In the genomic region with DNA sequence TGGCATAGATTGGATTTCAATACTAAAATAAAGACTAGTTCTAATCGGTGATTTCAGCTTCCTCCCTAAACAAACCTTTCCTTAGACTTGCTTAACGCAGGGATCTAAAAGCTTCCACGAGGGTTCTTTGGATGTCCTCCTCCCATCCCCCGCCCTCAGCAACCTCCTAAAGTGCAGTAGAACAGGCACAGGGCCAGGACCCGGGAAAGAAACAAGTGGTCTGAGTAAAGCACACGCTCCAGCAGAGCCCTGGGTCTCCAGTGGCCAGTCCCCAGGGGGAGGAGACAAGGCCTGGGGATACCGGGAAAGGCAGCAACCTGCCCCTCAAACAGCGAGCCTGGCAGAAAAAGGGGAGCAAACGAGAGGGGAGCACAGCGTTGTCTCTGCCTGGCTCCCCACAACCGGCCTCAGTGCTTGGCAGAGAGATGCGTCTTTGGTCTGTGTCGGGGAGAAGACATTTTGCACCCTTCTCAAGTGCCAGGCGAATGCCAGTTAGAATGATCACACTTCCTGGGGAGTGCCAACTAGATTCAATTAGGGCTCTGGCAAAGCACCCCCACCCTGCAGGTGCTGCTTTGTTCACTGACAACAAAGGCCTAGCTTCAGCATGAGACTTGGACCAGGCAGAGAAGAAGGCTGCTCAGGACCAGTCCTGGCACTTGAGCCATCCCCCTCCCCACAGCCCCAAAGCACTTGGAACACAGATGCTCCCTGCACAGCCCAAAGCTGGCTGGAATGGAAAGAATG, we compare ENCODE assay signal across 19 cellular contexts. TPM values are rescaled to one million over a fixed set of nuclear protein-coding genes. Genes with fewer than 3 reads are reported as not detected.
A peak's percentile ranks its signal among the peaks of the same experiment; 100 is the strongest.
DNase-seq lines count a peak whose midpoint lies in the region; ATAC-seq and TF ChIP-seq lines count a peak whose summit lies in the region.
"Had no signal": no experiment of that assay in that cellular context is flagged by ENCODE, and none has a peak within 500 bp of the region (broad histone marks: within the 10 kb centered on the region; RNA-seq: fewer than 3 reads in every experiment).

No MANE protein-coding gene starts in this region.

- peaks cover 0 to 8% of the 10 kb centered on the region in 2 donors for H3K9me3 ChIP-seq in right atrium auricular region
- peaks cover 9% of the 10 kb centered on the region for H3K9me3 ChIP-seq in endodermal cell (ENCODE audit: control insufficient read depth, low read length)

- DNase-seq in cardiac septum (ENCODE audit: low spot score) (peak; percentile 71), right atrium auricular region (ENCODE audit: low spot score) (no peak), endodermal cell (peak; percentile 49), pons (ENCODE audit: low spot score) (peak; percentile 67)
- DNase-seq in activated T-cell treated with anti-CD3 and anti-CD28 coated beads, Interleukin-2, amount 50 U/mL, for 72 hours = no peak
- DNase-seq in activated CD4-positive, CD25-positive, alpha-beta regulatory T cell (lab: John Stamatoyannopoulos, UW) = no peak
- DNase-seq in activated CD4-positive, alpha-beta T cell treated with anti-CD3 and anti-CD28 coated beads for 36 hours = no peak
- DNase-seq: activated CD4-positive, CD25-positive, alpha-beta regulatory T cell treated with anti-CD3 and anti-CD28 coated beads, Interleukin-2, amount 50 U/mL, for 72 hours; activated CD8-positive, alpha-beta memory T cell treated with anti-CD3 and anti-CD28 coated beads, Interleukin-2, amount 50 U/mL, for 4 hours; CD8-positive, alpha-beta T cell; IMR-90; left ventricle myocardium inferior; naive thymus-derived CD4-positive, alpha-beta T cell; NCI-H446 treated with DMSO at 0.1 percent for 48 hours had no signal

- H3K27me3 Mint-ChIP-seq in endodermal cell (ENCODE audit: insufficient read depth) = peaks cover 12% of the 10 kb centered on the region
- peaks cover 9% of the 10 kb centered on the region for H3K27me3 Mint-ChIP-seq in activated T-cell treated with anti-CD3 and anti-CD28 coated beads, Interleukin-2, amount 50 U/mL, for 72 hours (ENCODE audit: low read depth)
- H3K27me3 Mint-ChIP-seq in activated CD4-positive, alpha-beta T cell treated with anti-CD3 and anti-CD28 coated beads for 36 hours = peaks cover 2% of the 10 kb centered on the region

- H3K9ac ChIP-seq in endodermal cell (ENCODE audit: extremely low read depth, low read length, poor library complexity, severe bottlenecking) = no peak overlapping the region

- WGBS in endodermal cell (ENCODE audit: insufficient coverage in 1 of 2, insufficient read length in 1 of 2), 2 experiments = 68 to 73% methylated on average over 9 to 14 of the region's 14 CpGs

- intact Hi-C loops in cardiac septum (cut with DNase I) = no loop called here
- intact Hi-C loops in activated CD4-positive, alpha-beta T cell treated with anti-CD3 and anti-CD28 coated beads for 36 hours (cut with DNase I, micrococcal nuclease) = no loop called here

- TF ChIP-seq CTCF in right atrium auricular region (IDR thresholded peaks at IDR 0.05) = no peak
- TF ChIP-seq CTCF in endodermal cell (conservative IDR thresholded peaks at IDR 0.05) = no peak

- H3K27ac ChIP-seq in right atrium auricular region (no peak overlapping the region), endodermal cell (ENCODE audit: low read depth, low read length) (no peak overlapping the region)
- H3K27ac ChIP-seq: left ventricle myocardium inferior, thoracic aorta had no signal

- POLR2A ChIA-PET in activated CD4-positive, alpha-beta T cell treated with anti-CD3 and anti-CD28 coated beads for 36 hours (lab: Charles Lee) = no interaction called here

- H3K36me3 ChIP-seq in right atrium auricular region (no peaks in the 10 kb centered on the region), endodermal cell (ENCODE audit: control insufficient read depth, insufficient read depth, low read length) (no peaks in the 10 kb centered on the region)
- H3K36me3 ChIP-seq: left ventricle myocardium inferior, thoracic aorta had no signal

- no peak for ATAC-seq in GM21367 (IDR thresholded peaks at IDR 0.05; ENCODE audit: unreplicated experiment)
- no peak for ATAC-seq in activated T-cell treated with anti-CD3 and anti-CD28 coated beads, Interleukin-2, amount 50 U/mL, for 72 hours (replicated peaks in 1 of 2)
- no peak for ATAC-seq in activated CD4-positive, alpha-beta T cell treated with anti-CD3 and anti-CD28 coated beads for 36 hours
- ATAC-seq: CD8-positive, alpha-beta T cell; naive thymus-derived CD4-positive, alpha-beta T cell had no signal

- peaks cover 4% of the 10 kb centered on the region for H3K36me3 Mint-ChIP-seq in endodermal cell (ENCODE audit: low read depth)
- peaks cover 0 to 2% of the 10 kb centered on the region in 2 donors for H3K36me3 Mint-ChIP-seq in activated T-cell treated with anti-CD3 and anti-CD28 coated beads, Interleukin-2, amount 50 U/mL, for 72 hours (ENCODE audit: insufficient read depth in 2 of 2)
- peaks cover 2% of the 10 kb centered on the region for H3K36me3 Mint-ChIP-seq in activated CD4-positive, alpha-beta T cell treated with anti-CD3 and anti-CD28 coated beads for 36 hours (ENCODE audit: low read depth)
- H3K36me3 Mint-ChIP-seq: activated naive CD4-positive, alpha-beta T cell treated with anti-CD3 and anti-CD28 coated beads, Interleukin-2, amount 50 U/mL, for 24 hours had no signal

- CTCF ChIA-PET in activated CD4-positive, alpha-beta T cell treated with anti-CD3 and anti-CD28 coated beads for 36 hours (lab: Charles Lee) = no interaction called here

- H3K27me3 ChIP-seq in right atrium auricular region = no peaks in the 10 kb centered on the region
- H3K27me3 ChIP-seq in endodermal cell (ENCODE audit: control insufficient read depth, insufficient read depth, low read length, poor library complexity, severe bottlenecking) = no peaks in the 10 kb centered on the region

- H3K27ac Mint-ChIP-seq in endodermal cell = no peak overlapping the region
- no peak overlapping the region for H3K27ac Mint-ChIP-seq in activated T-cell treated with anti-CD3 and anti-CD28 coated beads, Interleukin-2, amount 50 U/mL, for 72 hours
- no peak overlapping the region for H3K27ac Mint-ChIP-seq in activated CD4-positive, alpha-beta T cell treated with anti-CD3 and anti-CD28 coated beads for 36 hours
- H3K27ac Mint-ChIP-seq: activated naive CD4-positive, alpha-beta T cell treated with anti-CD3 and anti-CD28 coated beads, Interleukin-2, amount 50 U/mL, for 24 hours; CD8-positive, alpha-beta T cell; naive thymus-derived CD4-positive, alpha-beta T cell had no signal

- H3K4me1 ChIP-seq in right atrium auricular region (no peaks in the 10 kb centered on the region), endodermal cell (ENCODE audit: control insufficient read depth, insufficient read depth, low read length) (no peaks in the 10 kb centered on the region)
- H3K4me1 ChIP-seq: left ventricle myocardium inferior had no signal

- no peak overlapping the region for H3K4me3 ChIP-seq in right atrium auricular region
- H3K4me3 ChIP-seq in endodermal cell (ENCODE audit: low read length) = no peak overlapping the region
- H3K4me3 ChIP-seq: left ventricle myocardium inferior, thoracic aorta had no signal

- H3K4me1 Mint-ChIP-seq in endodermal cell = peaks cover 2% of the 10 kb centered on the region
- no peaks in the 10 kb centered on the region for H3K4me1 Mint-ChIP-seq in activated T-cell treated with anti-CD3 and anti-CD28 coated beads, Interleukin-2, amount 50 U/mL, for 72 hours (ENCODE audit: low read depth)
- H3K4me1 Mint-ChIP-seq in activated CD4-positive, alpha-beta T cell treated with anti-CD3 and anti-CD28 coated beads for 36 hours = no peaks in the 10 kb centered on the region
- H3K4me1 Mint-ChIP-seq: activated naive CD4-positive, alpha-beta T cell treated with anti-CD3 and anti-CD28 coated beads, Interleukin-2, amount 50 U/mL, for 24 hours had no signal

- H3K4me3 Mint-ChIP-seq in endodermal cell = no peak overlapping the region
- no peak overlapping the region for H3K4me3 Mint-ChIP-seq in activated T-cell treated with anti-CD3 and anti-CD28 coated beads, Interleukin-2, amount 50 U/mL, for 72 hours
- no peak overlapping the region for H3K4me3 Mint-ChIP-seq in activated CD4-positive, alpha-beta T cell treated with anti-CD3 and anti-CD28 coated beads for 36 hours
- H3K4me3 Mint-ChIP-seq: activated naive CD4-positive, alpha-beta T cell treated with anti-CD3 and anti-CD28 coated beads, Interleukin-2, amount 50 U/mL, for 24 hours; CD8-positive, alpha-beta T cell; naive thymus-derived CD4-positive, alpha-beta T cell had no signal

- peaks cover 25% of the 10 kb centered on the region for H3K9me3 Mint-ChIP-seq in endodermal cell
- peaks cover 1 to 3% of the 10 kb centered on the region in 2 donors for H3K9me3 Mint-ChIP-seq in activated T-cell treated with anti-CD3 and anti-CD28 coated beads, Interleukin-2, amount 50 U/mL, for 72 hours
- peaks cover 10% of the 10 kb centered on the region for H3K9me3 Mint-ChIP-seq in activated CD4-positive, alpha-beta T cell treated with anti-CD3 and anti-CD28 coated beads for 36 hours (ENCODE audit: low read depth)
- H3K9me3 Mint-ChIP-seq: activated naive CD4-positive, alpha-beta T cell treated with anti-CD3 and anti-CD28 coated beads, Interleukin-2, amount 50 U/mL, for 24 hours had no signal

RNA-seq across cellular contexts. Expression of gene SLC6A12, which starts 17.1 kb away (rescaled TPM):
- total RNA-seq in cardiac septum (2.7 TPM), right atrium auricular region (1 to 10 TPM in 1 of 2 donors, not detected in 1; 1.1 TPM), endodermal cell (1 to 10 TPM in 1 of 2 donors, under 1 TPM in 1; 0.58 to 1.3 TPM)
- 0.43 TPM for polyA plus RNA-seq in endodermal cell (2013, experiment 1 of 2)
- polyA plus RNA-seq in endodermal cell (2013, experiment 2 of 2) = not detected
- total RNA-seq in activated T-cell treated with anti-CD3 and anti-CD28 coated beads, Interleukin-2, amount 50 U/mL, for 72 hours = 1 to 10 TPM in 1 of 2 donors, under 1 TPM in 1; 0.70 to 1.3 TPM
- total RNA-seq in activated CD4-positive, alpha-beta T cell treated with anti-CD3 and anti-CD28 coated beads for 36 hours = under 1 TPM; 0.35 to 0.37 TPM
- total RNA-seq: bronchial epithelial cell; CD8-positive, alpha-beta T cell; IMR-90; T-helper 2 cell treated with Interferon-gamma antibody and Interleukin-4, amounts not matched to agents 100 ng/mL and 5 ng/mL, for 36 hours had no signal
- polyA plus RNA-seq: IMR-90; naive thymus-derived CD4-positive, alpha-beta T cell had no signal

RNA-seq across cellular contexts. Expression of gene SLC6A13, which starts 31.5 kb away (rescaled TPM):
- total RNA-seq in cardiac septum (6.1 TPM), right atrium auricular region (1 to 10 TPM; 2.1 to 2.3 TPM), endodermal cell (1 to 10 TPM; 1.1 to 2.4 TPM)
- not detected for polyA plus RNA-seq in endodermal cell (2013, experiment 1 of 2)
- polyA plus RNA-seq in endodermal cell (2013, experiment 2 of 2) = not detected
- 1 to 10 TPM; 2.6 to 3.3 TPM for total RNA-seq in activated T-cell treated with anti-CD3 and anti-CD28 coated beads, Interleukin-2, amount 50 U/mL, for 72 hours
- total RNA-seq in activated CD4-positive, alpha-beta T cell treated with anti-CD3 and anti-CD28 coated beads for 36 hours = under 1 TPM; 0.16 to 0.30 TPM
- total RNA-seq: CD8-positive, alpha-beta T cell had no signal
- polyA plus RNA-seq: naive thymus-derived CD4-positive, alpha-beta T cell had no signal

Comparison
In these comparisons a context has a peak if more than half of its experiments do, and no peak if none do; other contexts are left out.
1. DNase-seq: peak in cardiac septum (single experiment), endodermal cell (single experiment) and pons (single experiment); none in right atrium auricular region (single experiment), activated T-cell treated with anti-CD3 and anti-CD28 coated beads, Interleukin-2, amount 50 U/mL, for 72 hours (0 of 2), activated CD4-positive, CD25-positive, alpha-beta regulatory T cell (0 of 4) and activated CD4-positive, alpha-beta T cell treated with anti-CD3 and anti-CD28 coated beads for 36 hours (single experiment).